In the genomic region with DNA sequence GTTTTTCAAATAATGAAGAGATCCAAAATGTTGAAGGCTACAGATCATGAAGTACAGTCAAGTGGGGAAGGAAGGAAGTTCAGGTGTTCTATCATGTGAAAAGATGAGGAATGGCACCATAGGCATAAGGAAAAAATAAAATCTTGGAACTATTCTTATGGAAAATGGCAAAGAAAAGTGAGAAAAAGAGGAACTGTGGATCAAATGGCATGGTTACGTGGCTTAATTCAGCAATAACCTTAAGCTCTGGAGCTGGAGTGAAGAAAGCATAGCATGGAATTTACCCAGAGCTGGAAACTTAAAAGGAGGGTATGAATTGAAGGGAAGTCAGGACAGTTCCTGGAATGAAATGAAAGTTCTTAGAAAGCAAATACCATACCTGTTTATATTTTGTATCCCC, we compare ENCODE assay signal across 10 cellular contexts.
"Had no signal": no experiment of that assay in that cellular context is flagged by ENCODE, and none has a peak within 500 bp of the region (broad histone marks: within the 10 kb centered on the region; RNA-seq: fewer than 3 reads in every experiment).

No MANE protein-coding gene starts in this region.

- H3K27ac ChIP-seq: HL-60 had no signal

- H3K4me1 Mint-ChIP-seq: GM23338, H9 had no signal

- H3K27ac Mint-ChIP-seq: GM23338, H9, HFFc6, IgD-negative memory B cell had no signal

- DNase-seq: H9, HCEC 1CT, HFFc6, KG1 had no signal

- H3K9me3 Mint-ChIP-seq: GM23338, H9, HFFc6 had no signal

- H3K4me2 ChIP-seq: GM23338 had no signal

- FAIRE-seq: H1, H54, HepG2 had no signal

- H2AFZ ChIP-seq: GM23338 had no signal

- H3K27me3 Mint-ChIP-seq: IgD-negative memory B cell had no signal

- H3K4me3 Mint-ChIP-seq: GM23338, H9, HFFc6, IgD-negative memory B cell had no signal

- ATAC-seq: GM23338, HepG2 had no signal

- H3K4me3 ChIP-seq: GM23338 had no signal
